Comparison of ENCODE assay signal across 11 cellular contexts in genomic region chr1:242788771-242789170, GRCh38.
DNase-seq lines count a peak whose midpoint lies in the region; ATAC-seq and TF ChIP-seq lines count a peak whose summit lies in the region.
"Had no signal": no experiment of that assay in that cellular context is flagged by ENCODE, and none has a peak within 500 bp of the region (broad histone marks: within the 10 kb centered on the region; RNA-seq: fewer than 3 reads in every experiment).

No MANE protein-coding gene starts in this region.

- H3K36me3 ChIP-seq in thyroid gland: no peaks in the 10 kb centered on the region

- no peak overlapping the region for H3K27ac ChIP-seq in dorsolateral prefrontal cortex
- no peak overlapping the region for H3K27ac ChIP-seq in thyroid gland

- H3K27ac Mint-ChIP-seq in stimulated activated memory B cell treated with anti-CD40 and anti-IgM and Interleukin-4, amounts not matched to agents 10 μg/mL and 1 μg/mL and 100 μg/mL, for 72 hours: peak overlapping the region; percentile 90

- H3K27me3 ChIP-seq in dorsolateral prefrontal cortex: no peaks in the 10 kb centered on the region
- H3K27me3 ChIP-seq in thyroid gland: no peaks in the 10 kb centered on the region

- no peaks in the 10 kb centered on the region for H3K9me3 ChIP-seq in thyroid gland

- H3K27me3 Mint-ChIP-seq in stimulated activated memory B cell treated with anti-CD40 and anti-IgM and Interleukin-4, amounts not matched to agents 10 μg/mL and 1 μg/mL and 100 μg/mL, for 72 hours: no peaks in the 10 kb centered on the region

- intact Hi-C loops in dorsolateral prefrontal cortex (cut with DNase I) (loop anchor here in 1 of 2 donors (5.0 to 10.0 kb wide), 2 partner anchors 114 to 321 kb away; no protein-coding TSS in a partner anchor), thyroid gland (cut with DNase I) (no loop called here)

- no peak for TF ChIP-seq CTCF in dorsolateral prefrontal cortex (IDR thresholded peaks at IDR 0.05 in 54 of 56, conservative IDR thresholded peaks at IDR 0.05 in 2 of 56; ENCODE audit: low read depth in 1 of 56, partially characterized antibody in 56 of 56)
- no peak for TF ChIP-seq CTCF in thyroid gland (IDR thresholded peaks at IDR 0.05)

- peaks cover 63% of the 10 kb centered on the region for H3K4me1 Mint-ChIP-seq in stimulated activated memory B cell treated with anti-CD40 and anti-IgM and Interleukin-4, amounts not matched to agents 10 μg/mL and 1 μg/mL and 100 μg/mL, for 72 hours

- no peaks in the 10 kb centered on the region for H3K4me1 ChIP-seq in thyroid gland

- WGBS in thyroid gland, 2 donors: 65% methylated on average over 2 of the region's 2 CpGs

- H3K4me3 ChIP-seq in dorsolateral prefrontal cortex: no peak overlapping the region
- H3K4me3 ChIP-seq in thyroid gland (replicated peaks in 1 of 3): no peak overlapping the region
- H3K4me3 ChIP-seq: lung had no signal

- H3K4me3 Mint-ChIP-seq in stimulated activated memory B cell treated with anti-CD40 and anti-IgM and Interleukin-4, amounts not matched to agents 10 μg/mL and 1 μg/mL and 100 μg/mL, for 72 hours: no peak overlapping the region

- H3K36me3 Mint-ChIP-seq in stimulated activated memory B cell treated with anti-CD40 and anti-IgM and Interleukin-4, amounts not matched to agents 10 μg/mL and 1 μg/mL and 100 μg/mL, for 72 hours: peaks cover 18% of the 10 kb centered on the region

- ATAC-seq in GM19025 (IDR thresholded peaks at IDR 0.05; ENCODE audit: low read depth, unreplicated experiment) (peak; percentile 72), GM21737 (IDR thresholded peaks at IDR 0.05; ENCODE audit: unreplicated experiment) (peak; percentile 68), HG03139 (IDR thresholded peaks at IDR 0.05; ENCODE audit: unreplicated experiment) (peak; percentile 55)
- peak; percentile 81 for ATAC-seq in stimulated activated memory B cell treated with anti-CD40 and anti-IgM and Interleukin-4, amounts not matched to agents 10 μg/mL and 1 μg/mL and 100 μg/mL, for 72 hours

- H3K9me3 Mint-ChIP-seq in stimulated activated memory B cell treated with anti-CD40 and anti-IgM and Interleukin-4, amounts not matched to agents 10 μg/mL and 1 μg/mL and 100 μg/mL, for 72 hours: peaks cover 12% of the 10 kb centered on the region

- no peak for TF ChIP-seq POLR2A in thyroid gland (IDR thresholded peaks at IDR 0.05)

- DNase-seq in activated naive CD4-positive, alpha-beta T cell (lab: John Stamatoyannopoulos, UW): no peak
- DNase-seq in dorsolateral prefrontal cortex (no peak), thyroid gland (no peak)
- DNase-seq: effector CD4-positive, alpha-beta T cell; IMR-90; NCI-H187 had no signal
